21 cellular contexts compared by ENCODE assay signal in the genomic region with DNA sequence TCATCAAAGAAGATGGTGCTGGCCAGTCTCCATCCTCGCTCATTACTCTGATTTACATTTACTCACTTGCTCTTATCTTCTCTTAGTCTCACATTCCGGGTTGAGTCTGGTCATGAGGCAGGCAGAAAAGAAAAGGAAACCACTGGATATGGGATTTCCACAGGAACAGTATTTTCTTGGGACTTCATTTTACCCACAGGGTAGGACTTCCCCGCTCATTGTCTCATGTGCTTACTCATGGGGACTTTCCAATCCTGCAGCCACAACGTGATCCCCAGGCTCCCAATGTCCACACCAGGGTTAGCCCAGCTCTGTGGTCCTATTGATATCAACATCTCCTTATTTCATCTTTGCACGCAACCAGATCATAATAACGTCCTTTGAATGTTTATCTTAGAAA.
DNase-seq lines count a peak whose midpoint lies in the region; ATAC-seq, FAIRE-seq and TF ChIP-seq lines count a peak whose summit lies in the region.
"Had no signal": no experiment of that assay in that cellular context is flagged by ENCODE, and none has a peak within 500 bp of the region (broad histone marks: within the 10 kb centered on the region; RNA-seq: fewer than 3 reads in every experiment).

No MANE protein-coding gene starts in this region.

- H3K27ac Mint-ChIP-seq in activated naive CD8-positive, alpha-beta T cell treated with anti-CD3 and anti-CD28 coated beads, Interleukin-2, amount 10 ng/mL, durations not matched to agents 7 days and 5 days: peak overlapping the region; percentile 18
- H3K27ac Mint-ChIP-seq in activated naive CD8-positive, alpha-beta T cell treated with anti-CD3 and anti-CD28 coated beads for 36 hours: no peak overlapping the region
- H3K27ac Mint-ChIP-seq in Calu3 (ENCODE audit: unreplicated experiment): no peak overlapping the region
- H3K27ac Mint-ChIP-seq: CD4-positive, CD25-positive, alpha-beta regulatory T cell had no signal

- H3K27me3 Mint-ChIP-seq in activated naive CD8-positive, alpha-beta T cell treated with anti-CD3 and anti-CD28 coated beads, Interleukin-2, amount 10 ng/mL, durations not matched to agents 7 days and 5 days: no peaks in the 10 kb centered on the region
- no peaks in the 10 kb centered on the region for H3K27me3 Mint-ChIP-seq in activated naive CD8-positive, alpha-beta T cell treated with anti-CD3 and anti-CD28 coated beads for 36 hours
- no peaks in the 10 kb centered on the region for H3K27me3 Mint-ChIP-seq in Calu3 (ENCODE audit: unreplicated experiment)
- H3K27me3 Mint-ChIP-seq: CD4-positive, CD25-positive, alpha-beta regulatory T cell had no signal

- no peak for TF ChIP-seq CTCF in Calu3 (IDR thresholded peaks at IDR 0.05; ENCODE audit: unreplicated experiment)

- no peak for FAIRE-seq in RCC 7860 (lab: Jason Lieb, UNC)
- FAIRE-seq: H1 had no signal

- H3K4me1 Mint-ChIP-seq in activated naive CD8-positive, alpha-beta T cell treated with anti-CD3 and anti-CD28 coated beads, Interleukin-2, amount 10 ng/mL, durations not matched to agents 7 days and 5 days: peaks cover 52% of the 10 kb centered on the region
- peaks cover 6% of the 10 kb centered on the region for H3K4me1 Mint-ChIP-seq in activated naive CD8-positive, alpha-beta T cell treated with anti-CD3 and anti-CD28 coated beads for 36 hours
- H3K4me1 Mint-ChIP-seq in Calu3 (ENCODE audit: low read depth, unreplicated experiment): no peaks in the 10 kb centered on the region
- H3K4me1 Mint-ChIP-seq: CD4-positive, CD25-positive, alpha-beta regulatory T cell had no signal

- CTCF ChIA-PET in Calu3 (lab: Charles Lee): no interaction called here

- no TSS peak for BruUV-seq in Calu3 (replicated peaks; lab: Mats Ljungman, UMichigan)

- peaks cover 22% of the 10 kb centered on the region for H3K9me3 Mint-ChIP-seq in activated naive CD8-positive, alpha-beta T cell treated with anti-CD3 and anti-CD28 coated beads, Interleukin-2, amount 10 ng/mL, durations not matched to agents 7 days and 5 days
- peaks cover 5% of the 10 kb centered on the region for H3K9me3 Mint-ChIP-seq in activated naive CD8-positive, alpha-beta T cell treated with anti-CD3 and anti-CD28 coated beads for 36 hours
- peaks cover 8% of the 10 kb centered on the region for H3K9me3 Mint-ChIP-seq in Calu3 (ENCODE audit: low read depth, unreplicated experiment)

- intact Hi-C loops in Calu3 (cut with micrococcal nuclease; ENCODE audit: unreplicated experiment): no loop called here

- no peak for DNase-seq in activated naive CD8-positive, alpha-beta T cell treated with anti-CD3 and anti-CD28 coated beads, Interleukin-2, amount 10 ng/mL, durations not matched to agents 7 days and 5 days
- no peak for DNase-seq in activated naive CD8-positive, alpha-beta T cell treated with anti-CD3 and anti-CD28 coated beads for 36 hours
- DNase-seq in RCC 7860 (ENCODE audit: low spot score): peak; percentile 84
- DNase-seq in glomerular visceral epithelial cell (ENCODE audit: extremely low spot score): peak; percentile 44
- no peak for DNase-seq in GF-D8 (lab: John Stamatoyannopoulos, UW)
- no peak for DNase-seq in Calu3
- no peak for DNase-seq in CD1c-positive myeloid dendritic cell (ENCODE audit: extremely low spot score)
- DNase-seq: CD4-positive, CD25-positive, alpha-beta regulatory T cell; DMS79 treated with DMSO at 0.1 percent for 48 hours; HCEC 1CT; IMR-90; KG1; NCI-H1048; NCI-H1417; NCI-H1694; NCI-H2029 treated with DMSO at 0.1 percent for 48 hours; NCI-H2227 treated with DMSO at 0.1 percent for 48 hours; Peyer's patch; SK-N-SH; SW 1271 had no signal

- H3K36me3 Mint-ChIP-seq in activated naive CD8-positive, alpha-beta T cell treated with anti-CD3 and anti-CD28 coated beads, Interleukin-2, amount 10 ng/mL, durations not matched to agents 7 days and 5 days: peaks cover 42% of the 10 kb centered on the region
- H3K36me3 Mint-ChIP-seq in activated naive CD8-positive, alpha-beta T cell treated with anti-CD3 and anti-CD28 coated beads for 36 hours: no peaks in the 10 kb centered on the region
- H3K36me3 Mint-ChIP-seq in Calu3 (ENCODE audit: insufficient read depth, unreplicated experiment): no peaks in the 10 kb centered on the region
- H3K36me3 Mint-ChIP-seq: CD4-positive, CD25-positive, alpha-beta regulatory T cell had no signal

- no peak overlapping the region for H3K4me3 Mint-ChIP-seq in activated naive CD8-positive, alpha-beta T cell treated with anti-CD3 and anti-CD28 coated beads, Interleukin-2, amount 10 ng/mL, durations not matched to agents 7 days and 5 days
- H3K4me3 Mint-ChIP-seq in activated naive CD8-positive, alpha-beta T cell treated with anti-CD3 and anti-CD28 coated beads for 36 hours: no peak overlapping the region
- no peak overlapping the region for H3K4me3 Mint-ChIP-seq in Calu3 (ENCODE audit: low read depth, unreplicated experiment)
- H3K4me3 Mint-ChIP-seq: CD4-positive, CD25-positive, alpha-beta regulatory T cell had no signal

- ATAC-seq in activated naive CD8-positive, alpha-beta T cell treated with anti-CD3 and anti-CD28 coated beads, Interleukin-2, amount 10 ng/mL, durations not matched to agents 7 days and 5 days (ENCODE audit: low read depth): no peak

- POLR2A ChIA-PET in activated naive CD8-positive, alpha-beta T cell treated with anti-CD3 and anti-CD28 coated beads, Interleukin-2, amount 10 ng/mL, durations not matched to agents 7 days and 5 days (lab: Charles Lee): no interaction called here

Comparison
In these comparisons a context has a peak if more than half of its experiments do, and no peak if none do; other contexts are left out.
1. DNase-seq: peak in RCC 7860 (single experiment) and glomerular visceral epithelial cell (single experiment); none in activated naive CD8-positive, alpha-beta T cell treated with anti-CD3 and anti-CD28 coated beads, Interleukin-2, amount 10 ng/mL, durations not matched to agents 7 days and 5 days (single experiment), activated naive CD8-positive, alpha-beta T cell treated with anti-CD3 and anti-CD28 coated beads for 36 hours (single experiment), GF-D8 (single experiment), Calu3 (single experiment) and CD1c-positive myeloid dendritic cell (single experiment).